Comparison of ENCODE assay signal across 9 cellular contexts in genomic region chr11:64894070-64894811, GRCh38. TPM values are rescaled to one million over a fixed set of nuclear protein-coding genes. Genes with fewer than 3 reads are reported as not detected.
A peak's percentile ranks its signal among the peaks of the same experiment; 100 is the strongest.
DNase-seq lines count a peak whose midpoint lies in the region; ATAC-seq, FAIRE-seq and TF ChIP-seq lines count a peak whose summit lies in the region.
"Had no signal": no experiment of that assay in that cellular context is flagged by ENCODE, and none has a peak within 500 bp of the region (broad histone marks: within the 10 kb centered on the region; RNA-seq: fewer than 3 reads in every experiment).

No MANE protein-coding gene starts in this region.

- no peaks in the 10 kb centered on the region for H3K9me3 Mint-ChIP-seq in activated T-helper 1 cell treated with anti-CD3 and anti-CD28 coated beads, Interleukin-12 subunit alpha, Interleukin-12 subunit beta, Interleukin-2, Interleukin-4 antibody, amounts not matched to agents 30 ng/mL and 10 ng/mL and 1 ng/mL, durations not matched to agents 14 hours and 24 hours and 36 hours
- H3K9me3 Mint-ChIP-seq in type B pancreatic cell = no peaks in the 10 kb centered on the region

- no peaks in the 10 kb centered on the region for H3K4me1 Mint-ChIP-seq in activated T-helper 1 cell treated with anti-CD3 and anti-CD28 coated beads, Interleukin-12 subunit alpha, Interleukin-12 subunit beta, Interleukin-2, Interleukin-4 antibody, amounts not matched to agents 30 ng/mL and 10 ng/mL and 1 ng/mL, durations not matched to agents 14 hours and 24 hours and 36 hours (ENCODE audit: low read depth)
- peaks cover 8% of the 10 kb centered on the region for H3K4me1 Mint-ChIP-seq in type B pancreatic cell (ENCODE audit: unreplicated experiment)

- H3K27me3 Mint-ChIP-seq in activated T-helper 1 cell treated with anti-CD3 and anti-CD28 coated beads, Interleukin-12 subunit alpha, Interleukin-12 subunit beta, Interleukin-2, Interleukin-4 antibody, amounts not matched to agents 30 ng/mL and 10 ng/mL and 1 ng/mL, durations not matched to agents 14 hours and 24 hours and 36 hours (ENCODE audit: insufficient read depth) = no peaks in the 10 kb centered on the region
- no peaks in the 10 kb centered on the region for H3K27me3 Mint-ChIP-seq in type B pancreatic cell

- DNase-seq in NCI-H2227 (lab: John Stamatoyannopoulos, UW; ENCODE audit: unreplicated experiment) (peak; percentile 55), NCI-H2227 treated with DMSO at 0.1 percent for 48 hours (lab: John Stamatoyannopoulos, UW) (no peak), HuH-7.5 (ENCODE audit: low spot score) (peak; percentile 92), RCC 7860 (ENCODE audit: low spot score) (peak; percentile 47), foreskin keratinocyte (no peak), ovary (peak; percentile 74 to 88 (median 81)), type B pancreatic cell (ENCODE audit: extremely low spot score, unreplicated experiment) (peak; percentile 88)
- peak; percentile 80 for DNase-seq in activated T-helper 1 cell treated with anti-CD3 and anti-CD28 coated beads, Interleukin-12 subunit alpha, Interleukin-12 subunit beta, Interleukin-2, Interleukin-4 antibody, amounts not matched to agents 30 ng/mL and 10 ng/mL and 1 ng/mL, durations not matched to agents 14 hours and 24 hours and 36 hours (ENCODE audit: low spot score)

- H3K36me3 ChIP-seq in ovary = no peaks in the 10 kb centered on the region

- intact Hi-C loops in activated T-helper 1 cell treated with anti-CD3 and anti-CD28 coated beads, Interleukin-12 subunit alpha, Interleukin-12 subunit beta, Interleukin-2, Interleukin-4 antibody, amounts not matched to agents 30 ng/mL and 10 ng/mL and 1 ng/mL, durations not matched to agents 14 hours and 24 hours and 36 hours (cut with micrococcal nuclease) = loop anchor here (1.0 kb wide), 1 partner anchor 47 kb away; no protein-coding TSS in a partner anchor
- intact Hi-C loops in ovary (cut with DNase I) = loop anchor here in 1 of 4 donors (2.0 kb wide), 1 partner anchor 49 kb away; the partner anchor contains the start of gene CDC42BPG

- FAIRE-seq in RCC 7860 (lab: Jason Lieb, UNC) = no peak
- FAIRE-seq: G401.6 had no signal

- H3K27me3 ChIP-seq in foreskin keratinocyte = no peaks in the 10 kb centered on the region
- H3K27me3 ChIP-seq in ovary = no peaks in the 10 kb centered on the region

- ATAC-seq in foreskin keratinocyte = peak; percentile 57

- TF ChIP-seq POLR2A in ovary (IDR thresholded peaks at IDR 0.05) = no peak

- H3K4me3 ChIP-seq in ovary = no peak overlapping the region

- 40 to 45% (median 43%) methylated on average over 12 to 14 of the region's 14 CpGs for WGBS in ovary, 3 donors

- H3K4me1 ChIP-seq in foreskin keratinocyte (no peaks in the 10 kb centered on the region), ovary (ENCODE audit: insufficient read depth) (no peaks in the 10 kb centered on the region)

- TF ChIP-seq CTCF in foreskin keratinocyte (conservative IDR thresholded peaks at IDR 0.05) = peak; percentile 88
- TF ChIP-seq CTCF in ovary (IDR thresholded peaks at IDR 0.05) = peak; percentile 60 to 82 (median 71)
- TF ChIP-seq CTCF in type B pancreatic cell (conservative IDR thresholded peaks at IDR 0.05) = peak; percentile 93

- H3K27ac ChIP-seq in foreskin keratinocyte (no peak overlapping the region), ovary (no peak overlapping the region)

- H3K4me3 Mint-ChIP-seq in activated T-helper 1 cell treated with anti-CD3 and anti-CD28 coated beads, Interleukin-12 subunit alpha, Interleukin-12 subunit beta, Interleukin-2, Interleukin-4 antibody, amounts not matched to agents 30 ng/mL and 10 ng/mL and 1 ng/mL, durations not matched to agents 14 hours and 24 hours and 36 hours = no peak overlapping the region
- no peak overlapping the region for H3K4me3 Mint-ChIP-seq in type B pancreatic cell

- no peak for TF ChIP-seq EP300 in ovary (IDR thresholded peaks at IDR 0.05)

- H3K9me3 ChIP-seq in ovary = no peaks in the 10 kb centered on the region

- no peak overlapping the region for H3K27ac Mint-ChIP-seq in activated T-helper 1 cell treated with anti-CD3 and anti-CD28 coated beads, Interleukin-12 subunit alpha, Interleukin-12 subunit beta, Interleukin-2, Interleukin-4 antibody, amounts not matched to agents 30 ng/mL and 10 ng/mL and 1 ng/mL, durations not matched to agents 14 hours and 24 hours and 36 hours
- H3K27ac Mint-ChIP-seq in type B pancreatic cell = no peak overlapping the region

- peaks cover 21% of the 10 kb centered on the region for H3K36me3 Mint-ChIP-seq in activated T-helper 1 cell treated with anti-CD3 and anti-CD28 coated beads, Interleukin-12 subunit alpha, Interleukin-12 subunit beta, Interleukin-2, Interleukin-4 antibody, amounts not matched to agents 30 ng/mL and 10 ng/mL and 1 ng/mL, durations not matched to agents 14 hours and 24 hours and 36 hours (ENCODE audit: low read depth)
- no peaks in the 10 kb centered on the region for H3K36me3 Mint-ChIP-seq in type B pancreatic cell

RNA-seq across cellular contexts. Expression of gene EHD1, which starts 15.8 kb away (rescaled TPM):
- 88.0 and 96.9 TPM in 2 replicates for total RNA-seq in activated T-helper 1 cell treated with anti-CD3 and anti-CD28 coated beads, Interleukin-12 subunit alpha, Interleukin-12 subunit beta, Interleukin-2, Interleukin-4 antibody, amounts not matched to agents 30 ng/mL and 10 ng/mL and 1 ng/mL, durations not matched to agents 14 hours and 24 hours and 36 hours
- total RNA-seq in foreskin keratinocyte = 94.9 and 114 TPM in 2 replicates
- 90.4 and 115 TPM in 2 replicates for polyA plus RNA-seq in foreskin keratinocyte
- total RNA-seq in ovary = 10 to 100 TPM; 14.3 to 87.8 (median 42.2) TPM
- polyA plus RNA-seq in ovary = 10 to 100 TPM; 14.5 to 14.8 TPM
- 86.6 and 121 TPM in 2 replicates for total RNA-seq in type B pancreatic cell (ENCODE audit: low replicate concordance)

RNA-seq across cellular contexts. Expression of gene ATG2A, which starts 22.8 kb away (rescaled TPM):
- 24.6 and 24.9 TPM in 2 replicates for total RNA-seq in activated T-helper 1 cell treated with anti-CD3 and anti-CD28 coated beads, Interleukin-12 subunit alpha, Interleukin-12 subunit beta, Interleukin-2, Interleukin-4 antibody, amounts not matched to agents 30 ng/mL and 10 ng/mL and 1 ng/mL, durations not matched to agents 14 hours and 24 hours and 36 hours
- 13.6 and 14.0 TPM in 2 replicates for total RNA-seq in foreskin keratinocyte
- 11.4 and 12.5 TPM in 2 replicates for polyA plus RNA-seq in foreskin keratinocyte
- total RNA-seq in ovary = 10 to 100 TPM; 22.2 to 40.1 (median 30.4) TPM
- polyA plus RNA-seq in ovary = 10 to 100 TPM in 1 of 2 donors, 1 to 10 TPM in 1; 2.2 to 23.4 TPM
- 26.8 and 30.8 TPM in 2 replicates for total RNA-seq in type B pancreatic cell (ENCODE audit: low replicate concordance)

RNA-seq across cellular contexts. Expression of gene PPP2R5B, which starts 30.2 kb away (rescaled TPM):
- 7.3 and 14.0 TPM in 2 replicates for total RNA-seq in activated T-helper 1 cell treated with anti-CD3 and anti-CD28 coated beads, Interleukin-12 subunit alpha, Interleukin-12 subunit beta, Interleukin-2, Interleukin-4 antibody, amounts not matched to agents 30 ng/mL and 10 ng/mL and 1 ng/mL, durations not matched to agents 14 hours and 24 hours and 36 hours
- total RNA-seq in foreskin keratinocyte (13.4 and 15.0 TPM in 2 replicates), ovary (10 to 100 TPM in 5 of 7 donors, 1 to 10 TPM in 2; 9.0 to 12.8 (median 12.2) TPM), type B pancreatic cell (ENCODE audit: low replicate concordance) (14.8 and 19.4 TPM in 2 replicates)
- polyA plus RNA-seq in foreskin keratinocyte (12.5 and 13.5 TPM in 2 replicates), ovary (10 to 100 TPM in 1 of 2 donors, 1 to 10 TPM in 1; 8.0 to 16.2 TPM)

RNA-seq across cellular contexts. Expression of gene GPHA2, which starts 41.5 kb away (rescaled TPM):
- total RNA-seq in activated T-helper 1 cell treated with anti-CD3 and anti-CD28 coated beads, Interleukin-12 subunit alpha, Interleukin-12 subunit beta, Interleukin-2, Interleukin-4 antibody, amounts not matched to agents 30 ng/mL and 10 ng/mL and 1 ng/mL, durations not matched to agents 14 hours and 24 hours and 36 hours = not detected in 2 replicates
- total RNA-seq in foreskin keratinocyte = not detected in 2 replicates
- polyA plus RNA-seq in foreskin keratinocyte = 0.27 TPM in 1 of 2 replicates, not detected in the other
- 1 to 10 TPM in 3 of 7 donors, under 1 TPM in 3, not detected in 1; 0.45 to 1.6 (median 0.88) TPM for total RNA-seq in ovary
- polyA plus RNA-seq in ovary = under 1 TPM in 1 of 2 donors, not detected in 1; 0.58 TPM
- 0.85 TPM in 1 of 2 replicates, not detected in the other for total RNA-seq in type B pancreatic cell (ENCODE audit: low replicate concordance)

RNA-seq across cellular contexts. Expression of gene CDC42BPG, which starts 49.8 kb away (rescaled TPM):
- total RNA-seq in activated T-helper 1 cell treated with anti-CD3 and anti-CD28 coated beads, Interleukin-12 subunit alpha, Interleukin-12 subunit beta, Interleukin-2, Interleukin-4 antibody, amounts not matched to agents 30 ng/mL and 10 ng/mL and 1 ng/mL, durations not matched to agents 14 hours and 24 hours and 36 hours = 0.29 and 0.44 TPM in 2 replicates
- 10.3 and 11.1 TPM in 2 replicates for total RNA-seq in foreskin keratinocyte
- polyA plus RNA-seq in foreskin keratinocyte = 4.7 and 5.3 TPM in 2 replicates
- 1 to 10 TPM; 2.6 to 9.5 (median 4.0) TPM for total RNA-seq in ovary
- polyA plus RNA-seq in ovary = 1 to 10 TPM in 1 of 2 donors, under 1 TPM in 1; 0.35 to 1.9 TPM
- 20.1 and 47.7 TPM in 2 replicates for total RNA-seq in type B pancreatic cell (ENCODE audit: low replicate concordance)

Comparison
In these comparisons a context has a peak if more than half of its experiments do, and no peak if none do; other contexts are left out.
1. DNase-seq: peak in NCI-H2227 (single experiment), HuH-7.5 (single experiment), RCC 7860 (single experiment), activated T-helper 1 cell treated with anti-CD3 and anti-CD28 coated beads, Interleukin-12 subunit alpha, Interleukin-12 subunit beta, Interleukin-2, Interleukin-4 antibody, amounts not matched to agents 30 ng/mL and 10 ng/mL and 1 ng/mL, durations not matched to agents 14 hours and 24 hours and 36 hours (single experiment), ovary (5 of 5) and type B pancreatic cell (single experiment); none in NCI-H2227 treated with DMSO at 0.1 percent for 48 hours (single experiment) and foreskin keratinocyte (0 of 2).
2. Peak in every context shown above with its lines, with median percentiles within 50 percentile points of each other: CTCF ChIP-seq.